Comparison of ENCODE assay signal across 15 cellular contexts in genomic region chr10:71757450-71757918, GRCh38. TPM values are rescaled to one million over a fixed set of nuclear protein-coding genes. Genes with fewer than 3 reads are reported as not detected.
DNase-seq lines count a peak whose midpoint lies in the region; ATAC-seq, FAIRE-seq and TF ChIP-seq lines count a peak whose summit lies in the region.
"Had no signal": no experiment of that assay in that cellular context is flagged by ENCODE, and none has a peak within 500 bp of the region (broad histone marks: within the 10 kb centered on the region; RNA-seq: fewer than 3 reads in every experiment).

No MANE protein-coding gene starts in this region.

- 82% methylated on average over 8 of the region's 10 CpGs for whole genome bisulfite sequencing in SK-N-SH (ENCODE audit: low lambda C conversion rate)
- 30 to 53% (median 42%) methylated on average over 6 to 10 of the region's 10 CpGs for WGBS in stomach, 5 donors

- POLR2A ChIA-PET in SK-N-SH (lab: Yijun Ruan, JAX): interaction anchor here (0.7 to 1.4 kb wide), 3 partner anchors 10 to 61 kb away, joined by 3 to 4 read pairs (median 4); no protein-coding TSS in a partner anchor
- POLR2A ChIA-PET in MCF 10A (lab: Yijun Ruan, JAX): interaction anchor here (0.9 to 1.1 kb wide), 3 partner anchors 16 to 43 kb away, joined by 3 to 4 read pairs (median 3); partner anchors contain the start of gene VSIR

- H3K36me3 Mint-ChIP-seq in MCF 10A (ENCODE audit: insufficient read depth, unreplicated experiment): no peaks in the 10 kb centered on the region

- no peak for TF ChIP-seq RAD21 in SK-N-SH (IDR thresholded peaks at IDR 0.05; ENCODE audit: low read length)

- H3K27ac Mint-ChIP-seq in MCF 10A (ENCODE audit: low read depth, unreplicated experiment): peak overlapping the region; percentile 5

- no peak overlapping the region for H3K9ac ChIP-seq in SK-N-SH

- H3K9me3 ChIP-seq in SK-N-SH (no peaks in the 10 kb centered on the region), stomach (no peaks in the 10 kb centered on the region)
- H3K9me3 ChIP-seq: A549 had no signal

- TF ChIP-seq EP300 in SK-N-SH (IDR thresholded peaks at IDR 0.05; ENCODE audit: borderline replicate concordance in 1 of 2, low read depth in 1 of 2, low read length in 1 of 2) (no peak), stomach (IDR thresholded peaks at IDR 0.05) (no peak)

- no peaks in the 10 kb centered on the region for H3K9me3 Mint-ChIP-seq in MCF 10A (ENCODE audit: unreplicated experiment)

- H3K4me3 ChIP-seq in SK-N-SH (ENCODE audit: low read depth in 2 of 2, low read length in 1 of 2) (no peak overlapping the region), stomach (no peak overlapping the region)
- H3K4me3 ChIP-seq: A549 had no signal

- H3K27ac ChIP-seq in SK-N-SH (ENCODE audit: low read depth in 2 of 2, low read length in 1 of 2): no peak overlapping the region
- H3K27ac ChIP-seq in stomach: peak overlapping the region; percentile 35 to 85 (median 75)

- no peaks in the 10 kb centered on the region for H3K27me3 Mint-ChIP-seq in MCF 10A (ENCODE audit: insufficient read depth, unreplicated experiment)

- ATAC-seq in SK-N-SH treated with all-trans-retinoic acid at 6 μM for 48 hours (no peak; the same call in 2 of the 3 replicates), left colon (peak; percentile 80), left lobe of liver (no peak), GM21423 (IDR thresholded peaks at IDR 0.05; ENCODE audit: unreplicated experiment) (no peak)
- ATAC-seq: A549 had no signal

- H3K27me3 ChIP-seq in SK-N-SH (ENCODE audit: insufficient read depth) (no peaks in the 10 kb centered on the region), stomach (no peaks in the 10 kb centered on the region)

- BruUV-seq in MCF 10A (replicated peaks; lab: Mats Ljungman, UMichigan): no TSS peak

- no peak for FAIRE-seq in GM19239 (lab: Jason Lieb, UNC)
- FAIRE-seq: A549, colon, islet of Langerhans had no signal

- TF ChIP-seq CTCF in SK-N-SH (IDR thresholded peaks at IDR 0.05) (no peak), MCF 10A (IDR thresholded peaks at IDR 0.05; ENCODE audit: unreplicated experiment) (no peak), stomach (IDR thresholded peaks at IDR 0.05) (no peak)

- H3K4me3 Mint-ChIP-seq in MCF 10A (ENCODE audit: unreplicated experiment): no peak overlapping the region

- H3K4me1 Mint-ChIP-seq in MCF 10A (ENCODE audit: insufficient read depth, unreplicated experiment): peaks cover 14% of the 10 kb centered on the region

- peak; percentile 70 for DNase-seq in SK-N-SH
- no peak for DNase-seq in MCF 10A (ENCODE audit: unreplicated experiment)
- no peak for DNase-seq in left colon
- DNase-seq in stomach: no peak
- DNase-seq in left lobe of liver (ENCODE audit: low spot score): no peak
- DNase-seq in GM19239 (ENCODE audit: insufficient read length, low spot score): no peak
- DNase-seq: activated CD4-positive, CD25-positive, alpha-beta regulatory T cell; NCI-H345; stimulated activated CD4-positive, alpha-beta T cell treated with anti-CD3 and anti-CD28 coated beads, Interleukin-2, amount 100 ng/mL, for 48 hours had no signal

- no peaks in the 10 kb centered on the region for H3K79me2 ChIP-seq in SK-N-SH (ENCODE audit: insufficient read depth)

- H3K36me3 ChIP-seq in SK-N-SH (replicated peaks in 1 of 2; ENCODE audit: control insufficient read depth in 1 of 2, insufficient read depth in 2 of 2, low read length in 1 of 2) (no peaks in the 10 kb centered on the region), stomach (peaks cover 21 to 72% (median 71%) of the 10 kb centered on the region in 4 donors)

- H4K20me1 ChIP-seq in SK-N-SH (ENCODE audit: insufficient read depth): no peaks in the 10 kb centered on the region

- CTCF ChIA-PET in SK-N-SH (lab: Yijun Ruan, JAX) (interaction anchor here (0.9 to 1.5 kb wide), 4 partner anchors 16 to 188 kb away, joined by 3 to 11 read pairs (median 4); partner anchors contain the start of gene VSIR), MCF 10A (lab: Yijun Ruan, JAX) (interaction anchor here (0.7 to 0.8 kb wide), 3 partner anchors 148 to 932 kb away, joined by 3 read pairs; no protein-coding TSS in a partner anchor)

- no peak for TF ChIP-seq POLR2A in stomach (IDR thresholded peaks at IDR 0.05)

- no peak overlapping the region for H2AFZ ChIP-seq in SK-N-SH (ENCODE audit: low read depth)

- no peak overlapping the region for H3K4me2 ChIP-seq in SK-N-SH
- H3K4me2 ChIP-seq: A549 had no signal

- peaks cover 0 to 16% of the 10 kb centered on the region in 2 experiments; a peak in 1 of 4 replicates for H3K4me1 ChIP-seq in SK-N-SH (ENCODE audit: control insufficient read depth in 1 of 2, insufficient read depth in 2 of 2, low read depth in 1 of 2, low read length in 1 of 2)
- peaks cover 11 to 89% (median 54%) of the 10 kb centered on the region in 4 donors for H3K4me1 ChIP-seq in stomach

- intact Hi-C loops in MCF 10A (cut with micrococcal nuclease): no loop called here
- intact Hi-C loops in left colon (cut with DNase I, micrococcal nuclease): no loop called here
- intact Hi-C loops in stomach (cut with DNase I; ENCODE audit: low total_unique reads): no loop called here

- H3F3A ChIP-seq in SK-N-SH (replicated peaks; ENCODE audit: insufficient read depth): no peaks in the 10 kb centered on the region

- no peaks in the 10 kb centered on the region for H3K9me2 ChIP-seq in SK-N-SH

TF ChIP-seq in SK-N-SH, 30 proteins besides CTCF, POLR2A, EP300 and RAD21 (continues in another document):
- no peak for TF ChIP-seq YY1 (IDR thresholded peaks at IDR 0.05; ENCODE audit: low read depth)
- TF ChIP-seq MAX (IDR thresholded peaks at IDR 0.05; ENCODE audit: low read depth): no peak
- no peak for TF ChIP-seq USF1 (IDR thresholded peaks at IDR 0.05; ENCODE audit: borderline replicate concordance, low read depth)
- TF ChIP-seq MEF2A (IDR thresholded peaks at IDR 0.05; ENCODE audit: borderline replicate concordance, low read depth): no peak
- TF ChIP-seq JUND (IDR thresholded peaks at IDR 0.05): no peak
- TF ChIP-seq SMC3 (IDR thresholded peaks at IDR 0.05; ENCODE audit: low read depth, low read length): no peak

TF ChIP-seq in SK-N-SH treated with all-trans-retinoic acid at 6 μM for 48 hours, 23 proteins besides CTCF, POLR2A, EP300 and RAD21:
- TF ChIP-seq OSR1 (CRISPR knock-in tag; IDR thresholded peaks at IDR 0.05): no peak

RNA-seq across cellular contexts. Expression of gene VSIR, which starts 15.8 kb away (rescaled TPM):
- 8.7 and 11.3 TPM in 2 replicates for polyA plus RNA-seq in SK-N-SH (2012; rRNA removed)
- polyA plus RNA-seq in SK-N-SH (2012; cell fraction: cytosol; rRNA removed): 3.7 and 5.9 TPM in 2 replicates
- polyA plus RNA-seq in SK-N-SH (2012; cell fraction: nucleus; rRNA removed): 8.9 and 12.7 TPM in 2 replicates
- 3.6 and 7.0 TPM in 2 replicates for total RNA-seq in MCF 10A (2022)
- total RNA-seq in left colon: 10 to 100 TPM; 50.5 to 76.7 TPM
- 100 to 1,000 TPM in 1 of 5 donors, 10 to 100 TPM in 4; 14.7 to 103 (median 16.5) TPM for total RNA-seq in stomach
- polyA plus RNA-seq in stomach: 10 to 100 TPM; 14.2 to 21.7 (median 15.9) TPM
- 7.0 TPM for total RNA-seq in left lobe of liver

RNA-seq across cellular contexts. Expression of gene C10orf105, which starts 37.9 kb away (rescaled TPM):
- polyA plus RNA-seq in SK-N-SH (2012; rRNA removed): not detected in 2 replicates
- polyA plus RNA-seq in SK-N-SH (2012; cell fraction: cytosol; rRNA removed): under 0.01 TPM in 1 of 2 replicates, not detected in the other
- 0.01 TPM in 2 replicates for polyA plus RNA-seq in SK-N-SH (2012; cell fraction: nucleus; rRNA removed)
- total RNA-seq in MCF 10A (2022): not detected in 2 replicates
- total RNA-seq in left colon: under 1 TPM in 1 of 2 donors, not detected in 1; 0.08 TPM
- total RNA-seq in stomach: not detected
- polyA plus RNA-seq in stomach: under 1 TPM in 1 of 3 donors, not detected in 2; 0.03 TPM
- not detected for total RNA-seq in left lobe of liver
- total RNA-seq: HT1080 had no signal
- polyA plus RNA-seq: A549 had no signal

Comparison
In these comparisons a context has a peak if more than half of its experiments do, and no peak if none do; other contexts are left out.
1. H3K27ac ChIP-seq: peak in stomach (5 of 5); none in SK-N-SH (0 of 2).